8 cellular contexts compared by ENCODE assay signal in genomic region chr16:8572919-8573724, GRCh38. TPM values are rescaled to one million over a fixed set of nuclear protein-coding genes. Genes with fewer than 3 reads are reported as not detected.
A peak's percentile ranks its signal among the peaks of the same experiment; 100 is the strongest.
DNase-seq lines count a peak whose midpoint lies in the region; ATAC-seq and TF ChIP-seq lines count a peak whose summit lies in the region.

No MANE protein-coding gene starts in this region.

- no peak for TF ChIP-seq POLR2A in heart left ventricle (IDR thresholded peaks at IDR 0.05)

- TF ChIP-seq CTCF in heart left ventricle (IDR thresholded peaks at IDR 0.05) (peak in 10 of 12 donors; percentile 7 to 48 (median 34)), right atrium auricular region (IDR thresholded peaks at IDR 0.05) (peak in 1 of 2 donors; percentile 54), colonic mucosa (IDR thresholded peaks at IDR 0.05) (peak; percentile 23)

- no peak for ATAC-seq in heart left ventricle
- ATAC-seq in GM21423 (IDR thresholded peaks at IDR 0.05; ENCODE audit: unreplicated experiment): no peak

- H3K9me3 ChIP-seq in heart left ventricle (no peaks in the 10 kb centered on the region), right atrium auricular region (no peaks in the 10 kb centered on the region), colonic mucosa (no peaks in the 10 kb centered on the region), neuronal stem cell (replicated peaks in 1 of 2; ENCODE audit: control insufficient read depth in 2 of 2, insufficient read depth in 1 of 2, low read depth in 1 of 2, low read length in 2 of 2) (no peaks in the 10 kb centered on the region)

- H2AFZ ChIP-seq in neuronal stem cell (ENCODE audit: low read length): peak overlapping the region; percentile 70

- H3K27ac ChIP-seq in heart left ventricle (no peak overlapping the region), right atrium auricular region (no peak overlapping the region), colonic mucosa (no peak overlapping the region), neuronal stem cell (replicated peaks; ENCODE audit: low read length) (no peak overlapping the region)

- WGBS in heart left ventricle, 4 donors: 24 to 29% (median 26%) methylated on average over 7 of the region's 7 CpGs
- WGBS in neuronal stem cell (ENCODE audit: extremely low coverage in 2 of 2, insufficient read length in 2 of 2, insufficient replicate concordance in 1 of 2), 2 donors: no CpG with 5 or more reads among the region's 7 CpGs

- no peak overlapping the region for H2BK12ac ChIP-seq in neuronal stem cell (ENCODE audit: low read length)

- no peaks in the 10 kb centered on the region for H3K79me1 ChIP-seq in neuronal stem cell (ENCODE audit: low read depth, low read length)

- no peak overlapping the region for H4K91ac ChIP-seq in neuronal stem cell (ENCODE audit: low read depth, low read length, poor library complexity)

- no peak overlapping the region for H3K4me2 ChIP-seq in neuronal stem cell (ENCODE audit: insufficient read depth, low read length, poor library complexity, severe bottlenecking)

- H2BK5ac ChIP-seq in neuronal stem cell (ENCODE audit: low read length): no peak overlapping the region

- H3K4me3 ChIP-seq in heart left ventricle: no peak overlapping the region
- H3K4me3 ChIP-seq in right atrium auricular region: no peak overlapping the region
- H3K4me3 ChIP-seq in colonic mucosa: no peak overlapping the region
- H3K4me3 ChIP-seq in neuronal stem cell (ENCODE audit: low read length in 2 of 2): no peak overlapping the region

- no peak overlapping the region for H3K14ac ChIP-seq in neuronal stem cell (ENCODE audit: low read length)

- H3K4me1 ChIP-seq in heart left ventricle (peaks cover 0 to 8% (median 0%) of the 10 kb centered on the region in 12 donors), right atrium auricular region (peaks cover 0 to 6% of the 10 kb centered on the region in 2 donors), colonic mucosa (no peaks in the 10 kb centered on the region), neuronal stem cell (ENCODE audit: control insufficient read depth in 2 of 2, insufficient read depth in 1 of 2, low read depth in 1 of 2, low read length in 2 of 2) (peaks cover 23 to 28% of the 10 kb centered on the region in 2 donors)

- H3K27me3 ChIP-seq in heart left ventricle (peaks cover 0 to 20% (median 8%) of the 10 kb centered on the region in 9 donors), right atrium auricular region (peaks cover 0 to 6% of the 10 kb centered on the region in 2 donors), colonic mucosa (no peaks in the 10 kb centered on the region), neuronal stem cell (ENCODE audit: control insufficient read depth in 3 of 3, insufficient read depth in 3 of 3, low read depth in 1 of 3, low read length in 3 of 3) (peaks cover 0 to 2% (median 0%) of the 10 kb centered on the region in 3 experiments)

- no peak overlapping the region for H3K18ac ChIP-seq in neuronal stem cell (ENCODE audit: low read length)

- no peak overlapping the region for H4K8ac ChIP-seq in neuronal stem cell (ENCODE audit: low read depth, low read length)

- DNase-seq in heart left ventricle (no peak), right atrium auricular region (ENCODE audit: low spot score) (no peak), NCI-H226 (peak; percentile 7), colonic mucosa (no peak), neuronal stem cell (ENCODE audit: low spot score) (no peak), mesenteric fat pad (ENCODE audit: low spot score) (no peak), GOT3 (lab: John Stamatoyannopoulos, UW) (no peak)

- H2AK5ac ChIP-seq in neuronal stem cell (ENCODE audit: low read depth, low read length): no peak overlapping the region

- H2BK15ac ChIP-seq in neuronal stem cell (ENCODE audit: low read length): no peak overlapping the region

- H3K23ac ChIP-seq in neuronal stem cell (ENCODE audit: low read depth, low read length, poor library complexity): no peak overlapping the region

- H3K9ac ChIP-seq in colonic mucosa (ENCODE audit: low read depth in 2 of 2, low read length in 2 of 2) (no peak overlapping the region), neuronal stem cell (ENCODE audit: low read depth, low read length, poor library complexity) (no peak overlapping the region)

- no peaks in the 10 kb centered on the region for H3K36me3 ChIP-seq in heart left ventricle
- H3K36me3 ChIP-seq in right atrium auricular region: no peaks in the 10 kb centered on the region
- no peaks in the 10 kb centered on the region for H3K36me3 ChIP-seq in colonic mucosa
- no peaks in the 10 kb centered on the region for H3K36me3 ChIP-seq in neuronal stem cell (replicated peaks in 1 of 2; ENCODE audit: control insufficient read depth in 2 of 2, insufficient read depth in 2 of 2, low read length in 2 of 2)

- H3K4ac ChIP-seq in neuronal stem cell (ENCODE audit: low read length): no peak overlapping the region

- intact Hi-C loops in heart left ventricle (cut with DNase I): loop anchor here in 5 of 10 donors (5.0 to 10.0 kb wide), 5 partner anchors 49 to 442 kb away; partner anchors contain the start of genes METTL22 (in 2 of the 5), PMM2 (in 2 of the 5) and TMEM186 (in 2 of the 5)
- intact Hi-C loops in colonic mucosa (cut with DNase I): no loop called here

- H2BK120ac ChIP-seq in neuronal stem cell (ENCODE audit: low read depth, low read length): no peak overlapping the region

RNA-seq across cellular contexts. Expression of gene TMEM114, which starts 17.2 kb away (rescaled TPM):
- total RNA-seq in heart left ventricle (not detected), right atrium auricular region (not detected), colonic mucosa (not detected), mesenteric fat pad (not detected)
- not detected for polyA plus RNA-seq in heart left ventricle
- polyA plus RNA-seq in neuronal stem cell (2013, experiment 1 of 2): 0.89 TPM
- polyA plus RNA-seq in neuronal stem cell (2013, experiment 2 of 2): 1.1 TPM

RNA-seq across cellular contexts. Expression of gene METTL22, which starts 48.4 kb away (rescaled TPM):
- total RNA-seq in heart left ventricle: 10 to 100 TPM; 15.3 to 80.3 (median 33.0) TPM
- 10 to 100 TPM; 34.0 to 44.9 TPM for polyA plus RNA-seq in heart left ventricle
- 10 to 100 TPM in 1 of 2 donors, 1 to 10 TPM in 1; 10.0 to 24.3 TPM for total RNA-seq in right atrium auricular region
- total RNA-seq in colonic mucosa: 10 to 100 TPM; 16.1 to 26.8 TPM
- 43.7 TPM for polyA plus RNA-seq in neuronal stem cell (2013, experiment 1 of 2)
- polyA plus RNA-seq in neuronal stem cell (2013, experiment 2 of 2): 45.5 TPM
- 31.5 TPM for total RNA-seq in mesenteric fat pad
